13 cellular contexts compared by ENCODE assay signal in the genomic region with DNA sequence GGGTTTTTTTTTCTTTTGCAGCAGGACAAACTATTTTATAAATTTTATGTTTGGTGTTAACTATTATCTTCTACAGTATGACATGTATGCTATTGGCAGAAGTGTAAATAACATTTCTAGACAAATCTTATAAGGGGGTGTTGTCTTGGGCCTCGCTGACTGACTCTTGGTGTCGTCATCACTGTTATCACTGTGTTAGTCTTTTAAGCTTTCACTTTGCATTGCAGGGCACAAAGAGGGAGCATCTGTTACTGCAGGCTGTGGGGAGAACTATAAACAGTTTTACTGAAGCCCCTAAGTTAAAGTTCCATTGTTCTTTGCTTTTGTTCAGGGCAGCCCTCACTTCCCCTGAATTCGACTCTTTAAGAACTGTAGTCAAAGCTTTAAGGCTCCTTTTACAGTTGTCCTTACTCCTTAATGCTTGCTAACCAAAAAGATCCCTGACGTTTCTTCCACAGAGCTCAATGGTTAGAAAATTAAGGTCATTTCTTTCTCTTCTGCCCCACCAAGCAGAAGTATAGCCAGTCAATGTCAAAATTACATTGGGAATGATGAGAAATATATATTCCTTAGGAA.
DNase-seq lines count a peak whose midpoint lies in the region; ATAC-seq and TF ChIP-seq lines count a peak whose summit lies in the region.
"Had no signal": no experiment of that assay in that cellular context is flagged by ENCODE, and none has a peak within 500 bp of the region (broad histone marks: within the 10 kb centered on the region; RNA-seq: fewer than 3 reads in every experiment).

No MANE protein-coding gene starts in this region.

- no peak for TF ChIP-seq CTCF in KMS-11 (conservative IDR thresholded peaks at IDR 0.05; ENCODE audit: low read depth, low read length)

- H3K27me3 Mint-ChIP-seq in activated naive CD4-positive, alpha-beta T cell treated with anti-CD3 and anti-CD28 coated beads for 36 hours (ENCODE audit: low read depth), result peaks cover 6% of the 10 kb centered on the region

- H3K36me3 ChIP-seq in KMS-11 (ENCODE audit: insufficient read depth), result no peaks in the 10 kb centered on the region
- no peaks in the 10 kb centered on the region for H3K36me3 ChIP-seq in rectal smooth muscle tissue (ENCODE audit: control insufficient read depth, insufficient read depth, low read length)
- H3K36me3 ChIP-seq: Peyer's patch, right atrium auricular region had no signal

- DNase-seq in erythroblast (lab: John Stamatoyannopoulos, UW) (peak; percentile 11 to 51), NCI-H774 (lab: John Stamatoyannopoulos, UW) (no peak)
- no peak for DNase-seq in activated naive CD4-positive, alpha-beta T cell treated with anti-CD3 and anti-CD28 coated beads for 36 hours
- no peak for DNase-seq in activated CD4-positive, alpha-beta T cell treated with anti-CD3 and anti-CD28 coated beads for 48 hours

- H2AFZ ChIP-seq in KMS-11 (ENCODE audit: low read depth), result peak overlapping the region; percentile 58

- no peak overlapping the region for H3K27ac Mint-ChIP-seq in activated naive CD4-positive, alpha-beta T cell treated with anti-CD3 and anti-CD28 coated beads for 36 hours
- H3K27ac Mint-ChIP-seq: activated CD8-positive, alpha-beta T cell treated with anti-CD3 and anti-CD28 coated beads, Interleukin-2, amount 10 ng/mL, durations not matched to agents 7 days and 5 days had no signal

- peak overlapping the region; percentile 78 for H3K4me2 ChIP-seq in KMS-11

- H3K9ac ChIP-seq in KMS-11, result peak overlapping the region; percentile 30; the same call in 1 of the 2 replicates
- no peak overlapping the region for H3K9ac ChIP-seq in rectal smooth muscle tissue (ENCODE audit: low read length)

- H3K36me3 Mint-ChIP-seq in activated naive CD4-positive, alpha-beta T cell treated with anti-CD3 and anti-CD28 coated beads for 36 hours (ENCODE audit: low read depth), result no peaks in the 10 kb centered on the region
- H3K36me3 Mint-ChIP-seq: IgD-negative memory B cell had no signal

- CTCF ChIA-PET in activated naive CD4-positive, alpha-beta T cell treated with anti-CD3 and anti-CD28 coated beads for 36 hours (lab: Charles Lee), result interaction anchor here (0.7 to 6.3 kb wide), 38 partner anchors 8 to 613 kb away, joined by 3 to 84 read pairs (median 4); no protein-coding TSS in a partner anchor

- peak; percentile 60 for ATAC-seq in GM19351 (IDR thresholded peaks at IDR 0.05; ENCODE audit: unreplicated experiment)

- H3K4me3 ChIP-seq in KMS-11 (IDR thresholded peaks at IDR 0.05; ENCODE audit: insufficient read depth, low read depth, low read length), result no peak overlapping the region
- H3K4me3 ChIP-seq in rectal smooth muscle tissue (ENCODE audit: low read length), result peak overlapping the region; percentile 36
- H3K4me3 ChIP-seq: cardiac muscle cell had no signal

- H3K4me3 Mint-ChIP-seq in activated naive CD4-positive, alpha-beta T cell treated with anti-CD3 and anti-CD28 coated beads for 36 hours, result no peak overlapping the region
- H3K4me3 Mint-ChIP-seq: activated CD8-positive, alpha-beta T cell treated with anti-CD3 and anti-CD28 coated beads, Interleukin-2, amount 10 ng/mL, durations not matched to agents 7 days and 5 days had no signal

- H3K4me1 Mint-ChIP-seq in activated naive CD4-positive, alpha-beta T cell treated with anti-CD3 and anti-CD28 coated beads for 36 hours (ENCODE audit: low read depth), result no peaks in the 10 kb centered on the region

- H3K27me3 ChIP-seq in KMS-11 (ENCODE audit: insufficient read depth, low read depth) (no peaks in the 10 kb centered on the region), rectal smooth muscle tissue (ENCODE audit: control insufficient read depth, insufficient read depth, low read length) (no peaks in the 10 kb centered on the region)
- H3K27me3 ChIP-seq: cardiac muscle cell, Peyer's patch, right atrium auricular region had no signal

- H3K27ac ChIP-seq in KMS-11 (peak overlapping the region; percentile 17; the same call in 1 of the 2 replicates), rectal smooth muscle tissue (ENCODE audit: low read depth, low read length) (peak overlapping the region; percentile 24)
- H3K27ac ChIP-seq: cardiac muscle cell had no signal

- intact Hi-C loops in activated naive CD4-positive, alpha-beta T cell treated with anti-CD3 and anti-CD28 coated beads for 36 hours (cut with micrococcal nuclease), result loop anchor here (1.0 to 10.0 kb wide), 6 partner anchors 180 to 612 kb away; no protein-coding TSS in a partner anchor

- H3K4me1 ChIP-seq in KMS-11 (ENCODE audit: low read depth, poor library complexity, severe bottlenecking) (peaks cover 31% of the 10 kb centered on the region), rectal smooth muscle tissue (ENCODE audit: control insufficient read depth, insufficient read depth, low read length) (peaks cover 16% of the 10 kb centered on the region)
- H3K4me1 ChIP-seq: Peyer's patch had no signal

- no peaks in the 10 kb centered on the region for H3K9me3 Mint-ChIP-seq in activated naive CD4-positive, alpha-beta T cell treated with anti-CD3 and anti-CD28 coated beads for 36 hours
- H3K9me3 Mint-ChIP-seq: IgD-negative memory B cell; stimulated activated naive CD8-positive, alpha-beta T cell treated with anti-CD3 and anti-CD28 coated beads, Interleukin-15, amount 100 ng/mL, for 72 hours had no signal

- TF ChIP-seq POLR2A in erythroblast (IDR thresholded peaks at IDR 0.05; ENCODE audit: low read length), result no peak

- H4K20me1 ChIP-seq in KMS-11 (ENCODE audit: insufficient read depth), result no peaks in the 10 kb centered on the region

- no peaks in the 10 kb centered on the region for H3K79me2 ChIP-seq in KMS-11 (ENCODE audit: insufficient read depth, low read depth)

Comparison
In these comparisons a context has a peak if more than half of its experiments do, and no peak if none do; other contexts are left out.
1. DNase-seq: peak in erythroblast (2 of 2); none in activated naive CD4-positive, alpha-beta T cell treated with anti-CD3 and anti-CD28 coated beads for 36 hours (single experiment), activated CD4-positive, alpha-beta T cell treated with anti-CD3 and anti-CD28 coated beads for 48 hours (single experiment) and NCI-H774 (single experiment).